In genomic region chr12:49017764-49018281, GRCh38 we compare ENCODE assay signal across 8 cellular contexts. TPM values are rescaled to one million over a fixed set of nuclear protein-coding genes. Genes with fewer than 3 reads are reported as not detected.
DNase-seq lines count a peak whose midpoint lies in the region; ATAC-seq and TF ChIP-seq lines count a peak whose summit lies in the region.

No MANE protein-coding gene starts in this region.

- peak overlapping the region; percentile 76 for H3K9ac ChIP-seq in iPS-18a (ENCODE audit: low read length)

- H3K36me3 ChIP-seq in CD4-positive, alpha-beta memory T cell (ENCODE audit: insufficient read depth, low read length), result peaks cover 16% of the 10 kb centered on the region
- H3K36me3 ChIP-seq in adrenal gland (replicated peaks in 1 of 2), result peaks cover 0 to 21% of the 10 kb centered on the region in 2 donors
- H3K36me3 ChIP-seq in iPS-18a (ENCODE audit: control insufficient read depth, low read depth, low read length), result peaks cover 15% of the 10 kb centered on the region

- peaks cover 18 to 51% (median 37%) of the 10 kb centered on the region in 4 donors for H3K4me1 Mint-ChIP-seq in CD4-positive, alpha-beta memory T cell

- TF ChIP-seq CTCF in NB4 (IDR thresholded peaks at IDR 0.05; ENCODE audit: low read depth, low read length), result no peak
- TF ChIP-seq CTCF in adrenal gland (IDR thresholded peaks at IDR 0.05), result peak in 2 of 6 experiments; percentile 22 to 31

- DNase-seq in CD4-positive, alpha-beta memory T cell, result no peak
- DNase-seq in NB4 (ENCODE audit: low read depth), result peak; percentile 90
- peak; percentile 42 to 81 (median 69) for DNase-seq in adrenal gland
- DNase-seq in stimulated activated CD4-positive, alpha-beta T cell treated with anti-CD3 and anti-CD28 coated beads, Interleukin-2, amount 100 ng/mL, for 24 hours, result peak; percentile 55 to 61
- DNase-seq in Ammon's horn (ENCODE audit: low spot score), result no peak

- POLR2A ChIA-PET in CD4-positive, alpha-beta memory T cell (lab: Charles Lee; ENCODE audit: partially characterized antibody), result interaction anchor here (0.8 to 2.0 kb wide), 13 partner anchors 10 to 723 kb away, joined by 3 to 6 read pairs (median 4); partner anchors contain the start of genes FKBP11, KMT2D, RND1 and TMBIM6

- CTCF ChIA-PET in CD4-positive, alpha-beta memory T cell (lab: Charles Lee; ENCODE audit: partially characterized antibody), result interaction anchor here (0.9 to 6.3 kb wide), 4 partner anchors 17 to 39 kb away, joined by 3 to 67 read pairs (median 4); partner anchors contain the start of genes DDN and WNT1

- TF ChIP-seq POLR2A in NB4 (IDR thresholded peaks at IDR 0.05; ENCODE audit: extremely low read depth, insufficient read length) (no peak), adrenal gland (IDR thresholded peaks at IDR 0.05) (no peak)

- H3K4me1 ChIP-seq in CD4-positive, alpha-beta memory T cell (ENCODE audit: insufficient read depth, low read length), result peaks cover 24% of the 10 kb centered on the region
- H3K4me1 ChIP-seq in adrenal gland (replicated peaks in 1 of 2) (peaks cover 30 to 38% of the 10 kb centered on the region in 2 donors), iPS-18a (ENCODE audit: control insufficient read depth, low read depth, low read length) (peaks cover 9% of the 10 kb centered on the region)

- no peaks in the 10 kb centered on the region for H3K27me3 Mint-ChIP-seq in CD4-positive, alpha-beta memory T cell

- 4 to 7% (median 6%) methylated on average over 9 to 10 of the region's 10 CpGs for WGBS in adrenal gland, 4 donors

- ATAC-seq in GM21717 (IDR thresholded peaks at IDR 0.05; ENCODE audit: unreplicated experiment) (peak; percentile 11), GM19463 (IDR thresholded peaks at IDR 0.05; ENCODE audit: unreplicated experiment) (no peak)

- H3K27me3 ChIP-seq in CD4-positive, alpha-beta memory T cell (ENCODE audit: insufficient read depth, low read length), result no peaks in the 10 kb centered on the region
- H3K27me3 ChIP-seq in adrenal gland (no peaks in the 10 kb centered on the region), iPS-18a (ENCODE audit: control insufficient read depth, insufficient read depth, low read length) (no peaks in the 10 kb centered on the region)

- intact Hi-C loops in CD4-positive, alpha-beta memory T cell (cut with micrococcal nuclease), result loop anchor here (1.0 to 2.0 kb wide), 6 partner anchors 21 to 171 kb away; partner anchors contain the start of genes DDX23, FKBP11 and TUBA1A
- intact Hi-C loops in adrenal gland (cut with DNase I), result no loop called here

- H3K4me3 Mint-ChIP-seq in CD4-positive, alpha-beta memory T cell, result peak overlapping the region; percentile 87 to 99 (median 94)

- no peaks in the 10 kb centered on the region for H3K9me3 ChIP-seq in CD4-positive, alpha-beta memory T cell (ENCODE audit: control insufficient read depth in 1 of 2, low read length in 2 of 2)
- H3K9me3 ChIP-seq in adrenal gland (replicated peaks in 1 of 3) (no peaks in the 10 kb centered on the region), iPS-18a (ENCODE audit: control insufficient read depth, low read depth, low read length) (no peaks in the 10 kb centered on the region)

- peak overlapping the region; percentile 95 to 100 (median 99) for H3K27ac Mint-ChIP-seq in CD4-positive, alpha-beta memory T cell

- H3K36me3 Mint-ChIP-seq in CD4-positive, alpha-beta memory T cell, result peaks cover 27 to 45% of the 10 kb centered on the region in 2 donors

- peak overlapping the region; percentile 95 for H3K27ac ChIP-seq in CD4-positive, alpha-beta memory T cell (ENCODE audit: low read depth, low read length)
- H3K27ac ChIP-seq in adrenal gland, result peak overlapping the region; percentile 96 to 99 (median 97)
- H3K27ac ChIP-seq in iPS-18a (ENCODE audit: low read length), result peak overlapping the region; percentile 88

- no peaks in the 10 kb centered on the region for H3K9me3 Mint-ChIP-seq in CD4-positive, alpha-beta memory T cell

- H3K4me3 ChIP-seq in CD4-positive, alpha-beta memory T cell (ENCODE audit: low read length in 2 of 2), result peak overlapping the region; percentile 94 to 96
- H3K4me3 ChIP-seq in NB4 (ENCODE audit: low read depth, low read length) (peak overlapping the region; percentile 91), adrenal gland (peak overlapping the region; percentile 63 to 85 (median 68)), iPS-18a (ENCODE audit: low read length) (peak overlapping the region; percentile 83)

RNA-seq across cellular contexts. Expression of gene PRKAG1, which starts 0.8 kb away (rescaled TPM):
- 10 to 100 TPM; 48.9 to 53.7 TPM for total RNA-seq in CD4-positive, alpha-beta memory T cell
- polyA plus RNA-seq in CD4-positive, alpha-beta memory T cell, result 10 to 100 TPM; 47.8 to 50.3 TPM
- total RNA-seq in adrenal gland, result 10 to 100 TPM; 70.1 to 89.6 (median 82.3) TPM
- polyA plus RNA-seq in adrenal gland, result 100 to 1,000 TPM in 1 of 3 donors, 10 to 100 TPM in 2; 60.1 to 141 (median 71.6) TPM

RNA-seq across cellular contexts. Expression of gene DDN, which starts 18.6 kb away (rescaled TPM):
- not detected for total RNA-seq in CD4-positive, alpha-beta memory T cell
- not detected for polyA plus RNA-seq in CD4-positive, alpha-beta memory T cell
- under 1 TPM in 7 of 8 donors, not detected in 1; 0.08 to 0.71 (median 0.52) TPM for total RNA-seq in adrenal gland
- under 1 TPM; 0.08 to 0.17 (median 0.15) TPM for polyA plus RNA-seq in adrenal gland

RNA-seq across cellular contexts. Expression of gene WNT1, which starts 39.7 kb away (rescaled TPM):
- total RNA-seq in CD4-positive, alpha-beta memory T cell, result 1 to 10 TPM; 1.8 to 2.8 TPM
- 1 to 10 TPM in 1 of 2 donors, under 1 TPM in 1; 0.55 to 1.1 TPM for polyA plus RNA-seq in CD4-positive, alpha-beta memory T cell
- not detected for total RNA-seq in adrenal gland
- polyA plus RNA-seq in adrenal gland, result not detected

RNA-seq across cellular contexts. Expression of gene KMT2D, which starts 42.8 kb away (rescaled TPM):
- 100 to 1,000 TPM; 133 to 159 TPM for total RNA-seq in CD4-positive, alpha-beta memory T cell
- 10 to 100 TPM in 1 of 2 donors, under 1 TPM in 1; 0.16 to 26.7 TPM for polyA plus RNA-seq in CD4-positive, alpha-beta memory T cell
- 10 to 100 TPM; 37.3 to 80.9 (median 56.6) TPM for total RNA-seq in adrenal gland
- polyA plus RNA-seq in adrenal gland, result 100 to 1,000 TPM in 1 of 3 donors, 10 to 100 TPM in 2; 25.6 to 140 (median 31.4) TPM

RNA-seq across cellular contexts. Expression of gene WNT10B, which starts 46.3 kb away (rescaled TPM):
- 10 to 100 TPM; 12.9 to 13.0 TPM for total RNA-seq in CD4-positive, alpha-beta memory T cell
- polyA plus RNA-seq in CD4-positive, alpha-beta memory T cell, result under 1 TPM; 0.56 to 0.72 TPM
- under 1 TPM in 3 of 8 donors, not detected in 5; 0.15 to 0.40 (median 0.19) TPM for total RNA-seq in adrenal gland
- polyA plus RNA-seq in adrenal gland, result under 1 TPM in 2 of 3 donors, not detected in 1; 0.84 to 0.88 TPM

Comparison
In these comparisons a context has a peak if more than half of its experiments do, and no peak if none do; other contexts are left out.
1. DNase-seq: peak in NB4 (single experiment), adrenal gland (7 of 7) and stimulated activated CD4-positive, alpha-beta T cell treated with anti-CD3 and anti-CD28 coated beads, Interleukin-2, amount 100 ng/mL, for 24 hours (2 of 2); none in CD4-positive, alpha-beta memory T cell (0 of 5) and Ammon's horn (single experiment).
2. Peak in every context shown above with its lines, with median percentiles within 50 percentile points of each other: H3K27ac ChIP-seq and H3K4me3 ChIP-seq.